Comparison of ENCODE assay signal across 19 cellular contexts in genomic region chr10:22434521-22434920, GRCh38.
DNase-seq lines count a peak whose midpoint lies in the region; TF ChIP-seq lines count a peak whose summit lies in the region.
"Had no signal": no experiment of that assay in that cellular context is flagged by ENCODE, and none has a peak within 500 bp of the region (broad histone marks: within the 10 kb centered on the region; RNA-seq: fewer than 3 reads in every experiment).

No MANE protein-coding gene starts in this region.

- H3K36me3 Mint-ChIP-seq in activated T-helper 2 cell treated with anti-CD3 and anti-CD28 coated beads, Interferon-gamma antibody, Interleukin-2, Interleukin-4, amounts not matched to agents 10 μg/mL and 5 μg/mL and 100 μg/mL, durations not matched to agents 14 hours and 24 hours and 36 hours (ENCODE audit: low read depth): peaks cover 4% of the 10 kb centered on the region
- peaks cover 3% of the 10 kb centered on the region for H3K36me3 Mint-ChIP-seq in activated T-helper 1 cell treated with anti-CD3 and anti-CD28 coated beads, Interleukin-12 subunit alpha, Interleukin-12 subunit beta, Interleukin-2, Interleukin-4 antibody, amounts not matched to agents 30 ng/mL and 10 ng/mL and 1 ng/mL, durations not matched to agents 14 hours and 24 hours and 36 hours (ENCODE audit: low read depth)

- H4K91ac ChIP-seq in mesenchymal stem cell (ENCODE audit: low read length): no peak overlapping the region

- no peak overlapping the region for H2BK12ac ChIP-seq in mesenchymal stem cell (ENCODE audit: low read length in 2 of 2)

- H3K4me1 Mint-ChIP-seq in activated T-helper 2 cell treated with anti-CD3 and anti-CD28 coated beads, Interferon-gamma antibody, Interleukin-2, Interleukin-4, amounts not matched to agents 10 μg/mL and 5 μg/mL and 100 μg/mL, durations not matched to agents 14 hours and 24 hours and 36 hours (ENCODE audit: low read depth): peaks cover 42% of the 10 kb centered on the region
- peaks cover 56% of the 10 kb centered on the region for H3K4me1 Mint-ChIP-seq in activated T-helper 1 cell treated with anti-CD3 and anti-CD28 coated beads, Interleukin-12 subunit alpha, Interleukin-12 subunit beta, Interleukin-2, Interleukin-4 antibody, amounts not matched to agents 30 ng/mL and 10 ng/mL and 1 ng/mL, durations not matched to agents 14 hours and 24 hours and 36 hours (ENCODE audit: low read depth)

- H3K9me3 ChIP-seq in HEK293 (ENCODE audit: control insufficient read depth, insufficient read depth, low read depth, low read length) (no peaks in the 10 kb centered on the region), mesenchymal stem cell (ENCODE audit: control insufficient read depth, low read length) (no peaks in the 10 kb centered on the region)
- H3K9me3 ChIP-seq: body of pancreas had no signal

- H3K27me3 ChIP-seq in ACC112 (ENCODE audit: insufficient read depth, low read length): no peaks in the 10 kb centered on the region
- H3K27me3 ChIP-seq in mesenchymal stem cell (ENCODE audit: control insufficient read depth in 1 of 2, insufficient read depth in 1 of 2, low read length in 2 of 2): no peaks in the 10 kb centered on the region
- H3K27me3 ChIP-seq: body of pancreas had no signal

- H3K4me3 ChIP-seq in ACC112 (ENCODE audit: low read depth, low read length): no peak overlapping the region
- H3K4me3 ChIP-seq in HEK293 (ENCODE audit: low read depth, low read length): no peak overlapping the region
- H3K4me3 ChIP-seq in mesenchymal stem cell (ENCODE audit: insufficient read depth in 1 of 2, low read depth in 1 of 2, low read length in 2 of 2): no peak overlapping the region
- H3K4me3 ChIP-seq: body of pancreas had no signal

- H3K14ac ChIP-seq in mesenchymal stem cell (ENCODE audit: low read length in 2 of 2): no peak overlapping the region

- intact Hi-C loops in activated T-helper 2 cell treated with anti-CD3 and anti-CD28 coated beads, Interferon-gamma antibody, Interleukin-2, Interleukin-4, amounts not matched to agents 10 μg/mL and 5 μg/mL and 100 μg/mL, durations not matched to agents 14 hours and 24 hours and 36 hours (cut with micrococcal nuclease): loop anchor here (2.0 to 10.0 kb wide), 5 partner anchors 68 to 907 kb away; partner anchors contain the start of genes MSRB2 and SKIDA1
- intact Hi-C loops in activated T-helper 1 cell treated with anti-CD3 and anti-CD28 coated beads, Interleukin-12 subunit alpha, Interleukin-12 subunit beta, Interleukin-2, Interleukin-4 antibody, amounts not matched to agents 30 ng/mL and 10 ng/mL and 1 ng/mL, durations not matched to agents 14 hours and 24 hours and 36 hours (cut with micrococcal nuclease): loop anchor here (10.0 kb wide), 1 partner anchor 250 kb away; no protein-coding TSS in a partner anchor

- no peak overlapping the region for H3K4me3 Mint-ChIP-seq in activated T-helper 2 cell treated with anti-CD3 and anti-CD28 coated beads, Interferon-gamma antibody, Interleukin-2, Interleukin-4, amounts not matched to agents 10 μg/mL and 5 μg/mL and 100 μg/mL, durations not matched to agents 14 hours and 24 hours and 36 hours (ENCODE audit: low read depth)
- no peak overlapping the region for H3K4me3 Mint-ChIP-seq in activated T-helper 1 cell treated with anti-CD3 and anti-CD28 coated beads, Interleukin-12 subunit alpha, Interleukin-12 subunit beta, Interleukin-2, Interleukin-4 antibody, amounts not matched to agents 30 ng/mL and 10 ng/mL and 1 ng/mL, durations not matched to agents 14 hours and 24 hours and 36 hours
- H3K4me3 Mint-ChIP-seq: activated naive CD4-positive, alpha-beta T cell treated with anti-CD3 and anti-CD28 coated beads for 36 hours had no signal

- H3K9me3 Mint-ChIP-seq in activated T-helper 2 cell treated with anti-CD3 and anti-CD28 coated beads, Interferon-gamma antibody, Interleukin-2, Interleukin-4, amounts not matched to agents 10 μg/mL and 5 μg/mL and 100 μg/mL, durations not matched to agents 14 hours and 24 hours and 36 hours: no peaks in the 10 kb centered on the region
- H3K9me3 Mint-ChIP-seq in activated T-helper 1 cell treated with anti-CD3 and anti-CD28 coated beads, Interleukin-12 subunit alpha, Interleukin-12 subunit beta, Interleukin-2, Interleukin-4 antibody, amounts not matched to agents 30 ng/mL and 10 ng/mL and 1 ng/mL, durations not matched to agents 14 hours and 24 hours and 36 hours: no peaks in the 10 kb centered on the region
- H3K9me3 Mint-ChIP-seq: activated naive CD4-positive, alpha-beta T cell treated with anti-CD3 and anti-CD28 coated beads for 36 hours had no signal

- H2BK15ac ChIP-seq in mesenchymal stem cell (ENCODE audit: low read depth, poor library complexity, severe bottlenecking): no peak overlapping the region

- H3K23ac ChIP-seq in mesenchymal stem cell (ENCODE audit: low read length in 2 of 2): no peak overlapping the region

- peaks cover 19% of the 10 kb centered on the region for H3K79me2 ChIP-seq in ACC112 (ENCODE audit: control insufficient read depth, insufficient read depth, low read length, unreplicated experiment)

- H3K9ac ChIP-seq in mesenchymal stem cell (ENCODE audit: low read length): peak overlapping the region; percentile 65
- H3K9ac ChIP-seq: KMS-11 had no signal

- POLR2A ChIA-PET in HEK293 (lab: Yijun Ruan, JAX): interaction anchor here (1.5 kb wide), 1 partner anchor 119 kb away, joined by 5 read pairs; the partner anchor contains the start of gene COMMD3

- H2AK5ac ChIP-seq in mesenchymal stem cell (ENCODE audit: low read length, severe bottlenecking): no peak overlapping the region

- peaks cover 9% of the 10 kb centered on the region for H3K27me3 Mint-ChIP-seq in activated T-helper 2 cell treated with anti-CD3 and anti-CD28 coated beads, Interferon-gamma antibody, Interleukin-2, Interleukin-4, amounts not matched to agents 10 μg/mL and 5 μg/mL and 100 μg/mL, durations not matched to agents 14 hours and 24 hours and 36 hours (ENCODE audit: low read depth)
- H3K27me3 Mint-ChIP-seq in activated T-helper 1 cell treated with anti-CD3 and anti-CD28 coated beads, Interleukin-12 subunit alpha, Interleukin-12 subunit beta, Interleukin-2, Interleukin-4 antibody, amounts not matched to agents 30 ng/mL and 10 ng/mL and 1 ng/mL, durations not matched to agents 14 hours and 24 hours and 36 hours (ENCODE audit: insufficient read depth): peaks cover 17% of the 10 kb centered on the region

- TF ChIP-seq CTCF in HEK293 (tag by site-specific recombination; IDR thresholded peaks at IDR 0.05): no peak

- H4K8ac ChIP-seq in mesenchymal stem cell (ENCODE audit: low read length): no peak overlapping the region

- H3K4me1 ChIP-seq in ACC112 (ENCODE audit: control insufficient read depth, insufficient read depth, low read length, unreplicated experiment) (peaks cover 45% of the 10 kb centered on the region), HEK293 (ENCODE audit: control insufficient read depth, insufficient read depth, low read length) (peaks cover 26% of the 10 kb centered on the region), mesenchymal stem cell (ENCODE audit: control insufficient read depth, insufficient read depth, low read depth, low read length) (peaks cover 9% of the 10 kb centered on the region)

- no peak overlapping the region for H3K18ac ChIP-seq in mesenchymal stem cell (ENCODE audit: low read depth in 1 of 2, low read length in 2 of 2)

- H2BK120ac ChIP-seq in mesenchymal stem cell (ENCODE audit: low read depth, low read length): no peak overlapping the region

- H3K27ac Mint-ChIP-seq in activated T-helper 2 cell treated with anti-CD3 and anti-CD28 coated beads, Interferon-gamma antibody, Interleukin-2, Interleukin-4, amounts not matched to agents 10 μg/mL and 5 μg/mL and 100 μg/mL, durations not matched to agents 14 hours and 24 hours and 36 hours: peak overlapping the region; percentile 34
- no peak overlapping the region for H3K27ac Mint-ChIP-seq in activated T-helper 1 cell treated with anti-CD3 and anti-CD28 coated beads, Interleukin-12 subunit alpha, Interleukin-12 subunit beta, Interleukin-2, Interleukin-4 antibody, amounts not matched to agents 30 ng/mL and 10 ng/mL and 1 ng/mL, durations not matched to agents 14 hours and 24 hours and 36 hours
- H3K27ac Mint-ChIP-seq: activated naive CD4-positive, alpha-beta T cell treated with anti-CD3 and anti-CD28 coated beads for 36 hours had no signal

- H3K27ac ChIP-seq in ACC112 (ENCODE audit: low read depth, low read length): peak overlapping the region; percentile 83
- no peak overlapping the region for H3K27ac ChIP-seq in HEK293 (ENCODE audit: extremely low read depth, low read depth, low read length)
- H3K27ac ChIP-seq in mesenchymal stem cell (ENCODE audit: low read length, poor library complexity, severe bottlenecking): peak overlapping the region; percentile 54
- H3K27ac ChIP-seq: body of pancreas, KMS-11 had no signal

- no peak overlapping the region for H3K4ac ChIP-seq in mesenchymal stem cell (ENCODE audit: low read depth in 1 of 2, low read length in 2 of 2)

- peaks cover 12% of the 10 kb centered on the region for H3K79me1 ChIP-seq in mesenchymal stem cell (replicated peaks; ENCODE audit: low read length, poor library complexity, severe bottlenecking)

- H3K4me2 ChIP-seq in mesenchymal stem cell (ENCODE audit: low read length, poor library complexity, severe bottlenecking): no peak overlapping the region
- H3K4me2 ChIP-seq: KMS-11 had no signal

- no peak for DNase-seq in activated T-helper 2 cell treated with anti-CD3 and anti-CD28 coated beads, Interferon-gamma antibody, Interleukin-2, Interleukin-4, amounts not matched to agents 10 μg/mL and 5 μg/mL and 100 μg/mL, durations not matched to agents 14 hours and 24 hours and 36 hours (ENCODE audit: low spot score)
- DNase-seq in mesenchymal stem cell (no peak), NK-92 (lab: John Stamatoyannopoulos, UW; ENCODE audit: unreplicated experiment) (no peak), NCI-H1092 (lab: John Stamatoyannopoulos, UW) (no peak), AG20443 (ENCODE audit: low spot score) (no peak)
- no peak for DNase-seq in activated T-helper 1 cell treated with anti-CD3 and anti-CD28 coated beads, Interleukin-12 subunit alpha, Interleukin-12 subunit beta, Interleukin-2, Interleukin-4 antibody, amounts not matched to agents 30 ng/mL and 10 ng/mL and 1 ng/mL, durations not matched to agents 14 hours and 24 hours and 36 hours (ENCODE audit: low spot score)
- DNase-seq: activated CD4-positive, CD25-positive, alpha-beta regulatory T cell treated with anti-CD3 and anti-CD28 coated beads, Interleukin-2, amount 50 U/mL, for 72 hours; activated naive CD4-positive, alpha-beta T cell treated with anti-CD3 and anti-CD28 coated beads for 36 hours; body of pancreas; left cardiac atrium; NCI-H1436 treated with DMSO at 0.1 percent for 48 hours; NK-92 treated with Interleukin-12 subunit alpha and Interleukin-12 subunit beta, amount 100 ng/mL, for 24 hours; posterior cingulate gyrus; SHP77 treated with DMSO at 0.1 percent for 48 hours; stimulated activated CD4-positive, alpha-beta T cell treated with anti-CD3 and anti-CD28 coated beads, Interleukin-12 subunit alpha, Interleukin-12 subunit beta, amount 100 ng/mL, for 4 hours; stimulated activated naive CD8-positive, alpha-beta T cell treated with anti-CD3 and anti-CD28 coated beads, Interleukin-15, Interleukin-2, amounts not matched to agents 100 U/mL and 50 U/mL, for 24 hours had no signal

- H3K36me3 ChIP-seq in ACC112 (ENCODE audit: insufficient read depth, low read length): no peaks in the 10 kb centered on the region
- H3K36me3 ChIP-seq in HEK293 (ENCODE audit: control insufficient read depth in 2 of 2, insufficient read depth in 1 of 2, low read length in 2 of 2): no peaks in the 10 kb centered on the region
- H3K36me3 ChIP-seq in mesenchymal stem cell (ENCODE audit: control insufficient read depth in 1 of 2, insufficient read depth in 2 of 2, low read depth in 1 of 2, low read length in 2 of 2): no peaks in the 10 kb centered on the region

- WGBS in mesenchymal stem cell: 100% methylated on average over 1 of the region's 2 CpGs

- no peak overlapping the region for H2BK5ac ChIP-seq in mesenchymal stem cell (ENCODE audit: low read depth, low read length, poor library complexity, severe bottlenecking)

- H2AFZ ChIP-seq in ACC112 (ENCODE audit: low read length, unreplicated experiment): no peak overlapping the region
- H2AFZ ChIP-seq in mesenchymal stem cell (ENCODE audit: low read depth, low read length): no peak overlapping the region

- CTCF ChIA-PET in HEK293 (lab: Yijun Ruan, JAX): interaction anchor here (0.5 kb wide), 1 partner anchor 250 kb away, joined by 3 read pairs; no protein-coding TSS in a partner anchor
